In the genomic region with DNA sequence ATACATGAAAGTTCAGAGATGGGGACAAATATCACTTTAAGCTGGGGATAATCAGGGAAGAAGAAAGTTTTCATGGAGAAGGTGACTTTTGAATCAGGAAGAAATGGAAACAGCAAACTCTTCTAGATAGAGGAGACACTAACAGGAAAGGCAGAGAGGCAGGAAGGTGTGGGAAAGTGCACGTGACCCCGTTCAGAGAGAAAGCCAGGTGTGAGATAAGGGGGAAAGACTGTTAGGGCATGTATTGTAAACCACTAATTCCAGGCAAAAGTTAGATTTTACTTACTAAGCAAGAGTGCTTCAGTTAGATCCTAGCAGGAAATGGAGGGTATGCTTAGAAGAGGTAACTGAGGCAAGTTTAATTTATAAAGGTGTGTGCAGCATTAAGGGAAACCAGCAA, we compare ENCODE assay signal across 29 cellular contexts. TPM values are rescaled to one million over a fixed set of nuclear protein-coding genes. Genes with fewer than 3 reads are reported as not detected.
A peak's percentile ranks its signal among the peaks of the same experiment; 100 is the strongest.
DNase-seq lines count a peak whose midpoint lies in the region; ATAC-seq, FAIRE-seq and TF ChIP-seq lines count a peak whose summit lies in the region.
"Had no signal": no experiment of that assay in that cellular context is flagged by ENCODE, and none has a peak within 500 bp of the region (broad histone marks: within the 10 kb centered on the region; RNA-seq: fewer than 3 reads in every experiment).

No MANE protein-coding gene starts in this region.

- H3K27ac ChIP-seq in CD8-positive, alpha-beta T cell (ENCODE audit: low read depth, low read length) = no peak overlapping the region
- peak overlapping the region; percentile 18 for H3K27ac ChIP-seq in keratinocyte (ENCODE audit: control insufficient read depth, insufficient read depth, low read length)
- H3K27ac ChIP-seq in thymus (ENCODE audit: low read depth) = peak overlapping the region; percentile 3
- H3K27ac ChIP-seq: breast epithelium, C4-2B, Peyer's patch, tibial nerve, VCaP had no signal

- H3K79me2 ChIP-seq in Loucy (ENCODE audit: insufficient read depth, low read length) (no peaks in the 10 kb centered on the region), keratinocyte (ENCODE audit: control insufficient read depth, insufficient read depth, low read length) (no peaks in the 10 kb centered on the region)

- peaks cover 14% of the 10 kb centered on the region for H3K4me1 ChIP-seq in CD8-positive, alpha-beta T cell (ENCODE audit: insufficient read depth, low read length)
- H3K4me1 ChIP-seq in Loucy (ENCODE audit: insufficient read depth, low read length, poor library complexity, severe bottlenecking) (peaks cover 13% of the 10 kb centered on the region), keratinocyte (ENCODE audit: control insufficient read depth, extremely low read depth, insufficient read depth, low read length) (peaks cover 39% of the 10 kb centered on the region), thymus (ENCODE audit: control insufficient read depth, insufficient read depth, low read length) (peaks cover 16% of the 10 kb centered on the region)
- H3K4me1 ChIP-seq: breast epithelium, Peyer's patch, tibial nerve had no signal

- WGBS in thymus = 7% methylated on average over 2 of the region's 2 CpGs

- no peaks in the 10 kb centered on the region for H3K9me3 Mint-ChIP-seq in CD8-positive, alpha-beta T cell
- H3K9me3 Mint-ChIP-seq: activated naive CD8-positive, alpha-beta T cell treated with anti-CD3 and anti-CD28 coated beads for 36 hours had no signal

- dilution Hi-C loops in keratinocyte (cut with MboI; ENCODE audit: extremely low pct_ligation_motif_present, low sequenced_read_pairs) = no loop called here

- H3K4me3 Mint-ChIP-seq in CD8-positive, alpha-beta T cell = peak overlapping the region; percentile 6
- H3K4me3 Mint-ChIP-seq: activated naive CD8-positive, alpha-beta T cell treated with anti-CD3 and anti-CD28 coated beads for 36 hours had no signal

- ATAC-seq in CD8-positive, alpha-beta T cell = no peak
- no peak for ATAC-seq in HG02885 (IDR thresholded peaks at IDR 0.05; ENCODE audit: poor library complexity, unreplicated experiment)

- peak overlapping the region; percentile 5 for H3K27ac Mint-ChIP-seq in CD8-positive, alpha-beta T cell
- H3K27ac Mint-ChIP-seq: activated naive CD8-positive, alpha-beta T cell treated with anti-CD3 and anti-CD28 coated beads for 36 hours had no signal

- H3K4me2 ChIP-seq in Loucy (ENCODE audit: low read depth, low read length, poor library complexity, severe bottlenecking) = peak overlapping the region; percentile 30
- no peak overlapping the region for H3K4me2 ChIP-seq in keratinocyte (ENCODE audit: control insufficient read depth, extremely low read depth, insufficient read depth, low read depth, low read length)

- no peaks in the 10 kb centered on the region for H4K20me1 ChIP-seq in Loucy (ENCODE audit: insufficient read depth, low read length, poor library complexity, severe bottlenecking)
- no peaks in the 10 kb centered on the region for H4K20me1 ChIP-seq in keratinocyte (ENCODE audit: control insufficient read depth, extremely low read depth, insufficient read depth, low read length)

- H2AFZ ChIP-seq in Loucy (ENCODE audit: low read length) (peak overlapping the region; percentile 63; the same call in 1 of the 2 replicates), keratinocyte (ENCODE audit: control insufficient read depth, low read length) (no peak overlapping the region)

- H3K9me1 ChIP-seq in keratinocyte (ENCODE audit: control insufficient read depth, extremely low read depth, insufficient read depth, low read length) = no peaks in the 10 kb centered on the region

- peak in 1 of 7 experiments; percentile 4 for DNase-seq in CD8-positive, alpha-beta T cell
- DNase-seq in keratinocyte (ENCODE audit: low read depth, low spot score) (no peak), DMS 273 (lab: John Stamatoyannopoulos, UW; ENCODE audit: unreplicated experiment) (no peak), occipital lobe (lab: John Stamatoyannopoulos, UW) (no peak)
- DNase-seq: activated CD4-positive, alpha-beta T cell treated with anti-CD3 and anti-CD28 coated beads for 4 hours; activated CD8-positive, alpha-beta memory T cell treated with anti-CD3 and anti-CD28 coated beads for 24 hours; activated effector memory CD4-positive, alpha-beta T cell treated with Interleukin-2 at 50 U/mL for 16 hours; activated naive CD8-positive, alpha-beta T cell treated with anti-CD3 and anti-CD28 coated beads for 36 hours; activated T-cell treated with anti-CD3 and anti-CD28 coated beads for 4 hours; anterior cingulate cortex; hippocampal formation; KBM-7; MM.1S; NCI-H2081 treated with DMSO at 0.1 percent for 48 hours; NCI-H345; NCI-H69; Peyer's patch; right cardiac atrium; SHP77 had no signal

- H3K9me2 ChIP-seq in Loucy (replicated peaks; ENCODE audit: low read depth, low read length) = no peaks in the 10 kb centered on the region

- no peak overlapping the region for H3K4me3 ChIP-seq in CD8-positive, alpha-beta T cell (ENCODE audit: low read depth, low read length)
- H3K4me3 ChIP-seq in Loucy (ENCODE audit: low read length, poor library complexity, severe bottlenecking) = no peak overlapping the region
- no peak overlapping the region for H3K4me3 ChIP-seq in keratinocyte (ENCODE audit: control insufficient read depth in 2 of 3, extremely low read depth in 1 of 3, insufficient read depth in 2 of 3, low read depth in 1 of 3, low read length in 3 of 3)
- H3K4me3 ChIP-seq in thymus (ENCODE audit: low read length) = no peak overlapping the region
- H3K4me3 ChIP-seq: breast epithelium, Peyer's patch, tibial nerve had no signal

- intact Hi-C loops in CD8-positive, alpha-beta T cell (cut with DNase I, micrococcal nuclease) = loop anchor here in 1 of 2 experiments (5.0 kb wide), 1 partner anchor 52 kb away; no protein-coding TSS in a partner anchor

- H3K36me3 Mint-ChIP-seq in CD8-positive, alpha-beta T cell = no peaks in the 10 kb centered on the region

- H3K27me3 ChIP-seq in CD8-positive, alpha-beta T cell (ENCODE audit: insufficient read depth, low read length) = no peaks in the 10 kb centered on the region
- H3K27me3 ChIP-seq in Loucy (ENCODE audit: insufficient read depth, low read length, poor library complexity, severe bottlenecking) (no peaks in the 10 kb centered on the region), keratinocyte (ENCODE audit: control insufficient read depth, extremely low read depth, insufficient read depth, low read length) (no peaks in the 10 kb centered on the region), thymus (ENCODE audit: control insufficient read depth, insufficient read depth) (no peaks in the 10 kb centered on the region)
- H3K27me3 ChIP-seq: breast epithelium, Peyer's patch, tibial nerve had no signal

- no peaks in the 10 kb centered on the region for H3K27me3 Mint-ChIP-seq in CD8-positive, alpha-beta T cell (ENCODE audit: low read depth)
- H3K27me3 Mint-ChIP-seq: activated naive CD8-positive, alpha-beta T cell treated with anti-CD3 and anti-CD28 coated beads for 36 hours had no signal

- CTCF ChIA-PET in CD8-positive, alpha-beta T cell (lab: Charles Lee) = no interaction called here

- H3K9me3 ChIP-seq in CD8-positive, alpha-beta T cell (ENCODE audit: low read length) = no peaks in the 10 kb centered on the region
- no peaks in the 10 kb centered on the region for H3K9me3 ChIP-seq in Loucy (ENCODE audit: insufficient read depth, low read depth, low read length)
- H3K9me3 ChIP-seq in keratinocyte (ENCODE audit: control insufficient read depth, low read depth, low read length) = no peaks in the 10 kb centered on the region
- H3K9me3 ChIP-seq in thymus (ENCODE audit: control insufficient read depth) = no peaks in the 10 kb centered on the region
- H3K9me3 ChIP-seq: breast epithelium, Peyer's patch, tibial nerve had no signal

- H3K36me3 ChIP-seq in CD8-positive, alpha-beta T cell (ENCODE audit: insufficient read depth, low read length) = no peaks in the 10 kb centered on the region
- H3K36me3 ChIP-seq in Loucy (ENCODE audit: insufficient read depth, low read length) = no peaks in the 10 kb centered on the region
- peaks cover 4 to 6% of the 10 kb centered on the region in 2 experiments for H3K36me3 ChIP-seq in keratinocyte (ENCODE audit: control insufficient read depth in 2 of 2, extremely low read depth in 1 of 2, insufficient read depth in 2 of 2, low read length in 2 of 2)
- H3K36me3 ChIP-seq in thymus (ENCODE audit: control insufficient read depth, insufficient read depth) = no peaks in the 10 kb centered on the region
- H3K36me3 ChIP-seq: breast epithelium, Peyer's patch had no signal

- H3F3A ChIP-seq in Loucy (ENCODE audit: low read depth) = no peaks in the 10 kb centered on the region

- H3K4me1 Mint-ChIP-seq in CD8-positive, alpha-beta T cell (ENCODE audit: low read depth) = peaks cover 14% of the 10 kb centered on the region

- TF ChIP-seq CTCF in CD8-positive, alpha-beta T cell (IDR thresholded peaks at IDR 0.05) = no peak
- no peak for TF ChIP-seq CTCF in Loucy (conservative IDR thresholded peaks at IDR 0.05; ENCODE audit: low read length)
- TF ChIP-seq CTCF in keratinocyte (optimal IDR thresholded peaks at IDR 0.05 in 1 of 3, IDR thresholded peaks at IDR 0.05 in 1 of 3, conservative IDR thresholded peaks at IDR 0.05 in 1 of 3; ENCODE audit: extremely low read depth in 1 of 3, insufficient read depth in 2 of 3, low read length in 3 of 3) = no peak

- H3K9ac ChIP-seq in Loucy (ENCODE audit: low read depth, low read length, poor library complexity, severe bottlenecking) (no peak overlapping the region), keratinocyte (ENCODE audit: control insufficient read depth, extremely low read depth, insufficient read depth, low read length) (no peak overlapping the region)

- POLR2A ChIA-PET in CD8-positive, alpha-beta T cell (lab: Charles Lee) = interaction anchor here (0.7 kb wide), 1 partner anchor 24 kb away, joined by 3 read pairs; no protein-coding TSS in a partner anchor

- FAIRE-seq in keratinocyte (lab: Jason Lieb, UNC) = no peak
- FAIRE-seq: H1, HTR-8/SVneo had no signal

RNA-seq across cellular contexts. Expression of gene PDCD1LG2, which starts 58.5 kb away (rescaled TPM):
- not detected for total RNA-seq in CD8-positive, alpha-beta T cell
- polyA plus RNA-seq in keratinocyte = 14.7 to 20.2 TPM (median 18.8 TPM) in 3 replicates
- 0.29 TPM for polyA plus RNA-seq in keratinocyte (2011; ENCODE audit: low read depth)
- 8.3 and 14.1 TPM in 2 replicates for polyA plus RNA-seq in keratinocyte (2011; cell fraction: cytosol; rRNA removed)
- polyA plus RNA-seq in keratinocyte (2011; cell fraction: nucleus; rRNA removed) = 23.8 and 26.4 TPM in 2 replicates
- 1.6 and 13.4 TPM in 2 replicates for polyA plus RNA-seq in keratinocyte (2012; ENCODE audit: low replicate concordance)
- polyA minus RNA-seq in keratinocyte = 14.6 to 25.8 TPM (median 16.8 TPM) in 3 replicates
- 9.4 TPM for polyA minus RNA-seq in keratinocyte (2011; cell fraction: cytosol; rRNA and poly(A)+ RNA removed)
- polyA minus RNA-seq in keratinocyte (2011; cell fraction: nucleus; rRNA and poly(A)+ RNA removed) = 20.8 and 40.4 TPM in 2 replicates
- polyA plus RNA-seq in thymus = 3.4 TPM
- 0.62 TPM for total RNA-seq in occipital lobe
- total RNA-seq: H1 had no signal
- polyA plus RNA-seq: H1, neural cell had no signal
